20 cellular contexts compared by ENCODE assay signal in the genomic region with DNA sequence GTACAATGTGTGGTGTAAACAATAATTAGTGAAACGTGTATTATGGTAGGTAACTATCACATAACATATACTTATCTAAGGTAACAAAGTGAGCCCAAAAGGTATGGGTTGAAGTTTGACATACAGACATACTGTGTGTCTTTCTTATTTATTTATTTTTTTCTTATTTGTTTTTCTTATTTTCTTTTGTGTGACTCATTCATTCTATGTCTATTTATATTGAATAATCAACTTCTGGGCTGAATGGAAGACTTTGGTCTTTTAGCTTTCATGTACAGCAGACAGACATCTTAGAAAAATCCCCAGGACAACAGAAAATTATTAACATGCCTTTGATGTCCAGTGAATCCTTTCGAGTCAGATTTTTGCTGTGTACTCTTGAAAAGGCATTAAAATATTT.
"Had no signal": no experiment of that assay in that cellular context is flagged by ENCODE, and none has a peak within 500 bp of the region (broad histone marks: within the 10 kb centered on the region; RNA-seq: fewer than 3 reads in every experiment).

No MANE protein-coding gene starts in this region.

- DNase-seq: colonic mucosa; cortex of kidney; effector CD8-positive, alpha-beta T cell; effector memory CD8-positive, alpha-beta T cell; endodermal cell; foreskin keratinocyte; heart left ventricle; hypothalamus; immature natural killer cell; left cardiac atrium; left lung; left ventricle myocardium superior; lower lobe of right lung; mesendoderm; midbrain had no signal

- H3K79me2 ChIP-seq: hepatocyte had no signal

- H3K4me1 ChIP-seq: colonic mucosa, left lung, lower lobe of right lung had no signal

- H3K9me3 ChIP-seq: colonic mucosa, esophagus muscularis mucosa, gastroesophageal sphincter had no signal

- H3K27me3 ChIP-seq: colonic mucosa, esophagus muscularis mucosa, foreskin keratinocyte, gastroesophageal sphincter, heart left ventricle, hepatocyte, left lung had no signal

- H3K4me2 ChIP-seq: hepatocyte had no signal

- H3K4me3 ChIP-seq: colonic mucosa, esophagus muscularis mucosa, gastroesophageal sphincter, heart left ventricle, hepatocyte, left lung, lower lobe of right lung had no signal

- H3K36me3 ChIP-seq: colonic mucosa, esophagus muscularis mucosa, gastroesophageal sphincter, left lung, lower lobe of right lung had no signal

- H2AFZ ChIP-seq: hepatocyte had no signal

- H3K27ac ChIP-seq: colonic mucosa, esophagus muscularis mucosa, foreskin keratinocyte, gastroesophageal sphincter, heart left ventricle, hepatocyte, left lung, lower lobe of right lung had no signal

- ATAC-seq: effector memory CD8-positive, alpha-beta T cell; foreskin keratinocyte; gastroesophageal sphincter; heart left ventricle; left cardiac atrium; left lung; left ventricle myocardium superior; lower lobe of right lung had no signal

- FAIRE-seq: frontal cortex, keratinocyte had no signal
